16 cellular contexts compared by ENCODE assay signal in the genomic region with DNA sequence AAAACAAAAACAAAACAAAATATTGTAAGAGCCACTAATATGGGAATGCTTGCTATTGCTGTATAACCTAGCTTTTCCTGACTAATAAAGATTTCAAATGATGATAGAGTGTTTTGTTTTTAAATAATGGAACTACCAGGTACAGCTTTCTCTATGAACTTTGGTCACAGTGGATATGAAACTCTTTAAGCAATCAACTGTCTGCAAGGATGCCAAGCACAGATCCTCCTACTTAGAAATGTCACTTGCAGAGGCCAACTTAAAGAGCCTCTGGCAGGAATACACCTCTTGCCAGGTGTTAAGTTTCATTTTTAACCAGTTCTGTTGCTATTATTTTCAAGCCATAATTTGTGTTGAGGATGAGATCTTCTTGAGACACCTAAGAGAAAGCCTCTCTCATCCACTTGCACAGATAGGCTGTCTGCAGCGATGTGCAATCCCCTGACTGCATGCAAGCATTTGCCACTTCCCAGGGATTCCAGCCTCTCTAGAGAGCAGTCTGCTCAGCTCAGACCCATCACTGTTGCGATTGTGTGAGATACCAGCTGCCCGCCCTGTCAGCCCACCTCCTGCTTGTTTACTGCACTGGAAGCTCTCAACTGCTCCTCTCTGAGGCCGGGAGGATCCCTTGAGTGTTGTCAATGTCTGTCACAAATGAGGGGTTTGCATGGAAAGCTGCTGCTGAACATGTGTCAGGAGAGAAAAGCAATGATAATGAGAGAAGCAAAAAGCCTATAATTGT.
A peak's percentile ranks its signal among the peaks of the same experiment; 100 is the strongest.
DNase-seq lines count a peak whose midpoint lies in the region; ATAC-seq, FAIRE-seq and TF ChIP-seq lines count a peak whose summit lies in the region.
"Had no signal": no experiment of that assay in that cellular context is flagged by ENCODE, and none has a peak within 500 bp of the region (broad histone marks: within the 10 kb centered on the region; RNA-seq: fewer than 3 reads in every experiment).

No MANE protein-coding gene starts in this region.

- no peak for TF ChIP-seq POLR2A in A549 (IDR thresholded peaks at IDR 0.05; ENCODE audit: low read length)

- H3K4me3 ChIP-seq in A549: no peak overlapping the region
- H3K4me3 ChIP-seq: left ventricle myocardium inferior, sigmoid colon had no signal

- FAIRE-seq in A549 (lab: Jason Lieb, UNC): no peak
- FAIRE-seq: G401.6, GM12891 had no signal

- POLR2A ChIA-PET in A549 (lab: Yijun Ruan, JAX): no interaction called here

- peaks cover 18% of the 10 kb centered on the region for H3K4me1 ChIP-seq in A549
- H3K4me1 ChIP-seq: sigmoid colon had no signal

- no peak for DNase-seq in A549 (ENCODE audit: low read depth in 1 of 2, low spot score in 1 of 2)
- DNase-seq in NCI-H1694 (lab: John Stamatoyannopoulos, UW): peak; percentile 89
- peak; percentile 87 for DNase-seq in NCI-H748 (lab: John Stamatoyannopoulos, UW; ENCODE audit: unreplicated experiment)
- peak; percentile 70 for DNase-seq in islet precursor cell
- no peak for DNase-seq in NCI-H446 treated with DMSO at 0.1 percent for 48 hours (lab: John Stamatoyannopoulos, UW)
- no peak for DNase-seq in COLO829 (ENCODE audit: low spot score)
- DNase-seq: activated CD4-positive, alpha-beta T cell treated with anti-CD3 and anti-CD28 coated beads for 4 hours; activated naive CD4-positive, alpha-beta T cell treated with Interleukin-2 at 50 U/mL for 16 hours; left ventricle myocardium inferior; NCI-H2081 treated with DMSO at 0.1 percent for 48 hours; sigmoid colon; stimulated activated CD4-positive, alpha-beta T cell treated with anti-CD3 and anti-CD28 coated beads, Interleukin-2, amount 100 ng/mL, for 24 hours had no signal

- no peak for TF ChIP-seq RAD21 in A549 (conservative IDR thresholded peaks at IDR 0.05 in 1 of 2, IDR thresholded peaks at IDR 0.05 in 1 of 2)

- 76% methylated on average over 4 of the region's 4 CpGs for WGBS in A549 (ENCODE audit: missing lambda C conversion rate)

- H3K4me2 ChIP-seq in A549: 0 out of 3 replicates have a peak overlapping the region, but pooled peaks have one; percentile 19

- no peak for TF ChIP-seq EP300 in A549 (IDR thresholded peaks at IDR 0.05)

- no peaks in the 10 kb centered on the region for H3K9me3 ChIP-seq in A549
- H3K9me3 ChIP-seq: left ventricle myocardium inferior, sigmoid colon had no signal

- CTCF ChIA-PET in A549 (lab: Yijun Ruan, JAX): interaction anchor here (2.0 kb wide), 1 partner anchor 110 kb away, joined by 7 read pairs; no protein-coding TSS in a partner anchor

- peak overlapping the region in 1 of 2 experiments; percentile 50; a peak in 4 of 6 replicates for H3K27ac ChIP-seq in A549
- H3K27ac ChIP-seq: left ventricle myocardium inferior, sigmoid colon had no signal

- ATAC-seq in A549 (peak; percentile 19 to 40; a peak in 4 of 6 replicates), GM21515 (IDR thresholded peaks at IDR 0.05; ENCODE audit: unreplicated experiment) (no peak)
- no peak for ATAC-seq in activated CD4-positive, CD25-positive, alpha-beta regulatory T cell treated with anti-CD3 and anti-CD28 coated beads, Interleukin-2, amount 50 U/mL, for 24 hours

- no peak for TF ChIP-seq CTCF in A549 (IDR thresholded peaks at IDR 0.05)

TF ChIP-seq in A549, 52 proteins besides CTCF, POLR2A, EP300 and RAD21:
- TF ChIP-seq CBX2 (IDR thresholded peaks at IDR 0.05; ENCODE audit: borderline replicate concordance, low read depth) (no peak), SMC3 (IDR thresholded peaks at IDR 0.05) (no peak), FOXS1 (CRISPR knock-in tag; IDR thresholded peaks at IDR 0.05) (no peak), CHD4 (IDR thresholded peaks at IDR 0.05; ENCODE audit: borderline replicate concordance) (no peak), MAFK (IDR thresholded peaks at IDR 0.05; ENCODE audit: partially characterized antibody) (no peak), MAZ (IDR thresholded peaks at IDR 0.05; ENCODE audit: borderline replicate concordance, low read depth, low read length) (no peak), HDAC2 (IDR thresholded peaks at IDR 0.05) (no peak), HEYL (CRISPR knock-in tag; IDR thresholded peaks at IDR 0.05) (no peak), RCOR1 (IDR thresholded peaks at IDR 0.05; ENCODE audit: low read depth, low read length) (no peak)
- TF ChIP-seq, protein P1, sequence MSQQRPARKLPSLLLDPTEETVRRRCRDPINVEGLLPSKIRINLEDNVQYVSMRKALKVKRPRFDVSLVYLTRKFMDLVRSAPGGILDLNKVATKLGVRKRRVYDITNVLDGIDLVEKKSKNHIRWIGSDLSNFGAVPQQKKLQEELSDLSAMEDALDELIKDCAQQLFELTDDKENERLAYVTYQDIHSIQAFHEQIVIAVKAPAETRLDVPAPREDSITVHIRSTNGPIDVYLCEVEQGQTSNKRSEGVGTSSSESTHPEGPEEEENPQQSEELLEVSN (IDR thresholded peaks at IDR 0.05; ENCODE audit: borderline replicate concordance, low read depth): no peak

Comparison
In these comparisons a context has a peak if more than half of its experiments do, and no peak if none do; other contexts are left out.
1. ATAC-seq: peak in A549 (2 of 2); none in GM21515 (single experiment) and activated CD4-positive, CD25-positive, alpha-beta regulatory T cell treated with anti-CD3 and anti-CD28 coated beads, Interleukin-2, amount 50 U/mL, for 24 hours (0 of 2).
2. DNase-seq: peak in NCI-H1694 (single experiment), NCI-H748 (single experiment) and islet precursor cell (single experiment); none in A549 (0 of 2), NCI-H446 treated with DMSO at 0.1 percent for 48 hours (single experiment) and COLO829 (single experiment).